In the genomic region with DNA sequence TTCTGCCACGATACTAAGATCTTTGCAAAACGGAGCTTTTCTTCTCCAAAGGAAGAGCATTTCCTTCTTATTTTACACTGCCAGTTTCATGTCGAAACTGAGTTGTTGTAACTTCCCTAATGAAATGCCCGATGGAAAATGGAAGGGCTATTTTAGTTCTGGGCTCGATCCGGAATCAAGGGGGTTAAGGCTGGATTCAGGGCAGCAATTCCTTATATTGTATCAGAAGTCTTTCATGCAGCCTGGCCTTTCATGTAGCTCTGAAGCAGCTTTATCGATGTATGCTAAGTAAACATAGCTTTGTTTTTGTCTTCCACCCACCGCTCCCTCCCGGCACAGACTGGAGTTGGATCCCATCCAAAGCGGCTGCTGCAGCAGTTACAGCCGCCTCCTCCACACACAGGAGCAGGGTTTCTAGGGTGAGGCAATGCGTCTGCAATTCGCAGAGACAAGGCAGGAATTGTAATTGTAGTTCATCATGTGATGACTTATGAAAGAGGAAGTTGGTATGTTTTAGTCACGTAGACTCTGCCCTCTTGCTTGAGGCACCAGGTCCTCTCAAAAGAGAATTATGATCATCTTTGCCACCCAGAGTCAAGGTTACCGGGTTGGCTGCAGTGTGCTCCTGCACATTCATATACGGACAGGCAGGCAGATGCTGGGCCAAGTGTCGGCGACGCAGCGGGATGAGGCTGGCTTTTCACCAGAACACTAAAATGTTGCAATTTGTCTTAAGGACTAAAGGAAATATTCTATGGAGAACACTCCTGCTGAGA, we compare ENCODE assay signal across 1 cellular context.
TF ChIP-seq lines count a peak whose summit lies in the region.

No MANE protein-coding gene starts in this region.

TF ChIP-seq in K562, 482 proteins besides CTCF, POLR2A, EP300 and RAD21 (continued from another document and continues in another):
- TF ChIP-seq USF1 (CRISPR knock-in tag; IDR thresholded peaks at IDR 0.05) = peak; percentile 92
- TF ChIP-seq NUFIP1 (IDR thresholded peaks at IDR 0.05; ENCODE audit: partially characterized antibody) = no peak
- TF ChIP-seq YY1 (IDR thresholded peaks at IDR 0.05; ENCODE audit: borderline replicate concordance in 1 of 3, control insufficient read depth in 1 of 3, extremely low read depth in 1 of 3, insufficient read depth in 3 of 3, insufficient read length in 1 of 3, insufficient replicate concordance in 2 of 3, low read depth in 1 of 3, low read length in 2 of 3) = peak in 1 of 3 experiments; percentile 68
- peak; percentile 10 to 48 for TF ChIP-seq E2F6 (IDR thresholded peaks at IDR 0.05; ENCODE audit: borderline replicate concordance in 1 of 2, extremely low read depth in 1 of 2, insufficient read depth in 1 of 2, insufficient read length in 1 of 2, low read depth in 1 of 2, low read length in 1 of 2, poor library complexity in 1 of 2, severe bottlenecking in 1 of 2)
- TF ChIP-seq FIP1L1 (IDR thresholded peaks at IDR 0.05; ENCODE audit: low read depth, low read length, poor library complexity, severe bottlenecking) = no peak
- TF ChIP-seq HMG20B (CRISPR knock-in tag; IDR thresholded peaks at IDR 0.05) = no peak
- TF ChIP-seq, protein P1, sequence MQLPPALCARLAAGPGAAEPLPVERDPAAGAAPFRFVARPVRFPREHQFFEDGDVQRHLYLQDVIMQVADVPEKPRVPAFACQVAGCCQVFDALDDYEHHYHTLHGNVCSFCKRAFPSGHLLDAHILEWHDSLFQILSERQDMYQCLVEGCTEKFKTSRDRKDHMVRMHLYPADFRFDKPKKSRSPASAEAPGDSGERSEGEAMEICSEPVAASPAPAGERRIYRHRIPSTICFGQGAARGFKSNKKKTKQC (CRISPR knock-in tag; IDR thresholded peaks at IDR 0.05) = peak; percentile 32; the same call in 1 of the 2 replicates
- TF ChIP-seq PHB (CRISPR knock-in tag; IDR thresholded peaks at IDR 0.05) = no peak
- no peak for TF ChIP-seq ZNF780A (CRISPR knock-in tag; IDR thresholded peaks at IDR 0.05)
- no peak for TF ChIP-seq ZNF253 (CRISPR knock-in tag; conservative IDR thresholded peaks at IDR 0.05)
- TF ChIP-seq ZNF282 (CRISPR knock-in tag; IDR thresholded peaks at IDR 0.05) = no peak
- peak; percentile 89 for TF ChIP-seq NCOA1 (IDR thresholded peaks at IDR 0.05; ENCODE audit: low read depth)
- peak; percentile 95 for TF ChIP-seq MYC (IDR thresholded peaks at IDR 0.05; ENCODE audit: low read depth, low read length)
- TF ChIP-seq MYC (CRISPR knock-in tag; IDR thresholded peaks at IDR 0.05; ENCODE audit: borderline replicate concordance, low read depth) = no peak
- TF ChIP-seq TSC22D4 (tag; IDR thresholded peaks at IDR 0.05) = no peak
- TF ChIP-seq ZNF431 (CRISPR knock-in tag; IDR thresholded peaks at IDR 0.05) = no peak
- TF ChIP-seq, protein P2, sequence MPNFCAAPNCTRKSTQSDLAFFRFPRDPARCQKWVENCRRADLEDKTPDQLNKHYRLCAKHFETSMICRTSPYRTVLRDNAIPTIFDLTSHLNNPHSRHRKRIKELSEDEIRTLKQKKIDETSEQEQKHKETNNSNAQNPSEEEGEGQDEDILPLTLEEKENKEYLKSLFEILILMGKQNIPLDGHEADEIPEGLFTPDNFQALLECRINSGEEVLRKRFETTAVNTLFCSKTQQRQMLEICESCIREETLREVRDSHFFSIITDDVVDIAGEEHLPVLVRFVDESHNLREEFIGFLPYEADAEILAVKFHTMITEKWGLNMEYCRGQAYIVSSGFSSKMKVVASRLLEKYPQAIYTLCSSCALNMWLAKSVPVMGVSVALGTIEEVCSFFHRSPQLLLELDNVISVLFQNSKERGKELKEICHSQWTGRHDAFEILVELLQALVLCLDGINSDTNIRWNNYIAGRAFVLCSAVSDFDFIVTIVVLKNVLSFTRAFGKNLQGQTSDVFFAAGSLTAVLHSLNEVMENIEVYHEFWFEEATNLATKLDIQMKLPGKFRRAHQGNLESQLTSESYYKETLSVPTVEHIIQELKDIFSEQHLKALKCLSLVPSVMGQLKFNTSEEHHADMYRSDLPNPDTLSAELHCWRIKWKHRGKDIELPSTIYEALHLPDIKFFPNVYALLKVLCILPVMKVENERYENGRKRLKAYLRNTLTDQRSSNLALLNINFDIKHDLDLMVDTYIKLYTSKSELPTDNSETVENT (CRISPR knock-in tag; IDR thresholded peaks at IDR 0.05) = no peak
- peak; percentile 99 for TF ChIP-seq ATF3 (IDR thresholded peaks at IDR 0.05)
- TF ChIP-seq ATF3 (CRISPR knock-in tag; conservative IDR thresholded peaks at IDR 0.05) = peak; percentile 89
- peak; percentile 95 for TF ChIP-seq DPF2 (IDR thresholded peaks at IDR 0.05)
- peak; percentile 94 to 96 for TF ChIP-seq TRIM24 (IDR thresholded peaks at IDR 0.05)
- TF ChIP-seq SMAD2 (IDR thresholded peaks at IDR 0.05; ENCODE audit: low read depth, low read length) = no peak
- TF ChIP-seq ZNF408 (CRISPR knock-in tag; IDR thresholded peaks at IDR 0.05; ENCODE audit: low read depth) = no peak
- TF ChIP-seq RBM34 (IDR thresholded peaks at IDR 0.05; ENCODE audit: borderline replicate concordance, insufficient read depth, low read length) = no peak
- TF ChIP-seq MED1 (CRISPR knock-in tag; IDR thresholded peaks at IDR 0.05; ENCODE audit: borderline replicate concordance) = no peak
- no peak for TF ChIP-seq IFI16 (CRISPR knock-in tag; IDR thresholded peaks at IDR 0.05)
- TF ChIP-seq SIRT6 (IDR thresholded peaks at IDR 0.05; ENCODE audit: low read depth, low read length) = no peak
- TF ChIP-seq FOXK2 (conservative IDR thresholded peaks at IDR 0.05 in 1 of 2, IDR thresholded peaks at IDR 0.05 in 1 of 2; ENCODE audit: low read depth in 2 of 2) = peak; percentile 95
- TF ChIP-seq TEAD1 (CRISPR knock-in tag; IDR thresholded peaks at IDR 0.05) = peak; percentile 88 to 91
- TF ChIP-seq BRF2 (IDR thresholded peaks at IDR 0.05; ENCODE audit: borderline replicate concordance, insufficient read depth, insufficient read length) = no peak
- TF ChIP-seq ERF (CRISPR knock-in tag; IDR thresholded peaks at IDR 0.05) = peak; percentile 29; the same call in 1 of the 2 replicates
- no peak for TF ChIP-seq ILF3 (IDR thresholded peaks at IDR 0.05; ENCODE audit: borderline replicate concordance)
- no peak; the same call in 1 of the 2 replicates for TF ChIP-seq ZNF239 (CRISPR knock-in tag; IDR thresholded peaks at IDR 0.05)
- TF ChIP-seq FOXJ3 (CRISPR knock-in tag; IDR thresholded peaks at IDR 0.05) = no peak
- TF ChIP-seq ZNF507 (tag; conservative IDR thresholded peaks at IDR 0.05) = no peak
- TF ChIP-seq, protein P3, sequence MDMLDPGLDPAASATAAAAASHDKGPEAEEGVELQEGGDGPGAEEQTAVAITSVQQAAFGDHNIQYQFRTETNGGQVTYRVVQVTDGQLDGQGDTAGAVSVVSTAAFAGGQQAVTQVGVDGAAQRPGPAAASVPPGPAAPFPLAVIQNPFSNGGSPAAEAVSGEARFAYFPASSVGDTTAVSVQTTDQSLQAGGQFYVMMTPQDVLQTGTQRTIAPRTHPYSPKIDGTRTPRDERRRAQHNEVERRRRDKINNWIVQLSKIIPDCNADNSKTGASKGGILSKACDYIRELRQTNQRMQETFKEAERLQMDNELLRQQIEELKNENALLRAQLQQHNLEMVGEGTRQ (CRISPR knock-in tag; IDR thresholded peaks at IDR 0.05) = peak; percentile 81
- TF ChIP-seq COPS2 (conservative IDR thresholded peaks at IDR 0.05) = no peak
- TF ChIP-seq, protein P4, sequence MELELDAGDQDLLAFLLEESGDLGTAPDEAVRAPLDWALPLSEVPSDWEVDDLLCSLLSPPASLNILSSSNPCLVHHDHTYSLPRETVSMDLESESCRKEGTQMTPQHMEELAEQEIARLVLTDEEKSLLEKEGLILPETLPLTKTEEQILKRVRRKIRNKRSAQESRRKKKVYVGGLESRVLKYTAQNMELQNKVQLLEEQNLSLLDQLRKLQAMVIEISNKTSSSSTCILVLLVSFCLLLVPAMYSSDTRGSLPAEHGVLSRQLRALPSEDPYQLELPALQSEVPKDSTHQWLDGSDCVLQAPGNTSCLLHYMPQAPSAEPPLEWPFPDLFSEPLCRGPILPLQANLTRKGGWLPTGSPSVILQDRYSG (tag; conservative IDR thresholded peaks at IDR 0.05; ENCODE audit: low read depth) = no peak
- no peak for TF ChIP-seq CHD1 (IDR thresholded peaks at IDR 0.05; ENCODE audit: low read length)
- no peak for TF ChIP-seq HNRNPK (IDR thresholded peaks at IDR 0.05; ENCODE audit: low read depth, low read length, poor library complexity, severe bottlenecking)
- TF ChIP-seq CREB1 (IDR thresholded peaks at IDR 0.05) = 0 out of 2 replicates have a peak, but pooled peaks have one; percentile 24
- no peak; the same call in 1 of the 2 replicates for TF ChIP-seq CREB1 (CRISPR knock-in tag; IDR thresholded peaks at IDR 0.05)
- TF ChIP-seq ZNF766 (CRISPR knock-in tag; conservative IDR thresholded peaks at IDR 0.05) = peak; percentile 96
- TF ChIP-seq ZNF830 (CRISPR knock-in tag; IDR thresholded peaks at IDR 0.05) = no peak
- TF ChIP-seq, protein P5, sequence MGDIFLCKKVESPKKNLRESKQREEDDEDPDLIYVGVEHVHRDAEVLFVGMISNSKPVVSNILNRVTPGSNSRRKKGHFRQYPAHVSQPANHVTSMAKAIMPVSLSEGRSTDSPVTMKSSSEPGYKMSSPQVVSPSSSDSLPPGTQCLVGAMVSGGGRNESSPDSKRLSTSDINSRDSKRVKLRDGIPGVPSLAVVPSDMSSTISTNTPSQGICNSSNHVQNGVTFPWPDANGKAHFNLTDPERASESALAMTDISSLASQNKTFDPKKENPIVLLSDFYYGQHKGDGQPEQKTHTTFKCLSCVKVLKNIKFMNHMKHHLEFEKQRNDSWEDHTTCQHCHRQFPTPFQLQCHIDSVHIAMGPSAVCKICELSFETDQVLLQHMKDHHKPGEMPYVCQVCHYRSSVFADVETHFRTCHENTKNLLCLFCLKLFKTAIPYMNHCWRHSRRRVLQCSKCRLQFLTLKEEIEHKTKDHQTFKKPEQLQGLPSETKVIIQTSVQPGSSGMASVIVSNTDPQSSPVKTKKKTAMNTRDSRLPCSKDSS (IDR thresholded peaks at IDR 0.05; ENCODE audit: low read depth, partially characterized antibody) = no peak
- TF ChIP-seq ETV5 (CRISPR knock-in tag; IDR thresholded peaks at IDR 0.05; ENCODE audit: low read depth) = peak; percentile 67
- TF ChIP-seq NCOR1 (IDR thresholded peaks at IDR 0.05) = peak; percentile 92
- no peak for TF ChIP-seq NCOA4 (IDR thresholded peaks at IDR 0.05; ENCODE audit: partially characterized antibody)
- TF ChIP-seq ZNF41 (CRISPR knock-in tag; conservative IDR thresholded peaks at IDR 0.05) = peak; percentile 57; the same call in 1 of the 2 replicates
- no peak; the same call in none of the 2 replicates for TF ChIP-seq ELF1 (tag; IDR thresholded peaks at IDR 0.05)
- TF ChIP-seq, protein P6, sequence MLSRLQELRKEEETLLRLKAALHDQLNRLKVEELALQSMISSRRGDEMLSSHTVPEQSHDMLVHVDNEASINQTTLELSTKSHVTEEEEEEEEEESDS (CRISPR knock-in tag; IDR thresholded peaks at IDR 0.05) = no peak
- peak; percentile 64 to 84; a peak in 3 of 4 replicates for TF ChIP-seq MNT (conservative IDR thresholded peaks at IDR 0.05)
- TF ChIP-seq ZNF316 (IDR thresholded peaks at IDR 0.05) = peak; percentile 31; the same call in 1 of the 2 replicates
- TF ChIP-seq ATF7 (IDR thresholded peaks at IDR 0.05) = peak; percentile 97
- peak; percentile 97 for TF ChIP-seq SMAD4 (CRISPR knock-in tag; conservative IDR thresholded peaks at IDR 0.05)
- TF ChIP-seq HOMEZ (CRISPR knock-in tag; IDR thresholded peaks at IDR 0.05) = 0 out of 2 replicates have a peak, but pooled peaks have one; percentile 37
